ENCODE assay signal across 11 cellular contexts in the genomic region with DNA sequence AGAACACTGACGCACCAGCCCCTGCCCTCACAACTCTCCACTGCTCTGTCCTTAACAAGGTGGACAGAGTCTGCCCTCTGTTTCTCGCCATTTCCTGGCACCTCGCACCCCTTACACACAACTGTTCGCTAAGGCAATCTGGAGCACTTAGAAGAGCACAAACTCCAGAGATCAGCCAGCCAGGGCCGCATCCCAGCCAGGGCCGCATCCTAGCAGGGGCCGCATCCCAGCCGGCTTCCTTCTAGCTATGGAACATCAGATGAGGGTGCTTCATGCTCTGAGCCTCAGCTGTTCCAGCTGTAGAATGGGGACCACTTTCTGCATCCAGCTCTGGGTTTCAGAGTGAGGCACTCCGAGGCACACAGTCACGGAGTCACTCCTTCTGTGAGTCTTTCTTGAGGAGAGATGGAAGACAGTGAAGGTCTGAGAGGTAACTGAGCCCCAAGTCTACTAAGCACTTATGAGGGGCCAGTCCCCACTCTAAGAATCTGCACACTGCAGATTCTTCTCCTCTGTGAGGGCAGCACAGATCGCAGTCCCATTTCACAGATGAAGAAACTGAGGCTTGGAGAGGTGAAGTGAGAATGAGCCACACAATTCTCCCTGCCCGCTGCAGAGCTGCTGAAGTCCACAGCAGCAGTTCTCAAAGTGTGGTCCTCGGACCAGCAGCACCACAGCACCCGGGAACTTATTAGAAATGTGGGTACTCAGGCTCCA. TPM values are rescaled to one million over a fixed set of nuclear protein-coding genes. Genes with fewer than 3 reads are reported as not detected.
A peak's percentile ranks its signal among the peaks of the same experiment; 100 is the strongest.
DNase-seq lines count a peak whose midpoint lies in the region; ATAC-seq and TF ChIP-seq lines count a peak whose summit lies in the region.
"Had no signal": no experiment of that assay in that cellular context is flagged by ENCODE, and none has a peak within 500 bp of the region (broad histone marks: within the 10 kb centered on the region; RNA-seq: fewer than 3 reads in every experiment).

No MANE protein-coding gene starts in this region.

- H3K4me3 Mint-ChIP-seq in activated naive CD4-positive, alpha-beta T cell treated with anti-CD3 and anti-CD28 coated beads for 36 hours = peak overlapping the region; percentile 43
- peak overlapping the region; percentile 78 for H3K4me3 Mint-ChIP-seq in activated naive CD8-positive, alpha-beta T cell treated with anti-CD3 and anti-CD28 coated beads, Interleukin-2, amount 10 ng/mL, durations not matched to agents 7 days and 5 days
- H3K4me3 Mint-ChIP-seq in mesothelial cell of epicardium (no peak overlapping the region), type B pancreatic cell (peak overlapping the region; percentile 52)

- intact Hi-C loops in activated naive CD4-positive, alpha-beta T cell treated with anti-CD3 and anti-CD28 coated beads for 36 hours (cut with micrococcal nuclease) = no loop called here

- H3K27ac Mint-ChIP-seq in activated naive CD4-positive, alpha-beta T cell treated with anti-CD3 and anti-CD28 coated beads for 36 hours = peak overlapping the region; percentile 90
- peak overlapping the region; percentile 93 for H3K27ac Mint-ChIP-seq in activated naive CD8-positive, alpha-beta T cell treated with anti-CD3 and anti-CD28 coated beads, Interleukin-2, amount 10 ng/mL, durations not matched to agents 7 days and 5 days
- peak overlapping the region; percentile 47 for H3K27ac Mint-ChIP-seq in mesothelial cell of epicardium
- no peak overlapping the region for H3K27ac Mint-ChIP-seq in type B pancreatic cell
- H3K27ac Mint-ChIP-seq: progenitor cell of endocrine pancreas had no signal

- no peaks in the 10 kb centered on the region for H3K9me3 Mint-ChIP-seq in activated naive CD4-positive, alpha-beta T cell treated with anti-CD3 and anti-CD28 coated beads for 36 hours
- H3K9me3 Mint-ChIP-seq in activated naive CD8-positive, alpha-beta T cell treated with anti-CD3 and anti-CD28 coated beads, Interleukin-2, amount 10 ng/mL, durations not matched to agents 7 days and 5 days = no peaks in the 10 kb centered on the region
- no peaks in the 10 kb centered on the region for H3K9me3 Mint-ChIP-seq in mesothelial cell of epicardium
- no peaks in the 10 kb centered on the region for H3K9me3 Mint-ChIP-seq in type B pancreatic cell

- no peak for TF ChIP-seq CTCF in mesothelial cell of epicardium (IDR thresholded peaks at IDR 0.05; ENCODE audit: unreplicated experiment)
- no peak for TF ChIP-seq CTCF in type B pancreatic cell (conservative IDR thresholded peaks at IDR 0.05)

- POLR2A ChIA-PET in activated naive CD8-positive, alpha-beta T cell treated with anti-CD3 and anti-CD28 coated beads, Interleukin-2, amount 10 ng/mL, durations not matched to agents 7 days and 5 days (lab: Charles Lee) = interaction anchor here (0.6 to 7.1 kb wide), 10 partner anchors 11 to 83 kb away, joined by 3 to 105 read pairs (median 20); partner anchors contain the start of gene COTL1

- peaks cover 87% of the 10 kb centered on the region for H3K4me1 Mint-ChIP-seq in activated naive CD4-positive, alpha-beta T cell treated with anti-CD3 and anti-CD28 coated beads for 36 hours (ENCODE audit: low read depth)
- peaks cover 87% of the 10 kb centered on the region for H3K4me1 Mint-ChIP-seq in activated naive CD8-positive, alpha-beta T cell treated with anti-CD3 and anti-CD28 coated beads, Interleukin-2, amount 10 ng/mL, durations not matched to agents 7 days and 5 days
- H3K4me1 Mint-ChIP-seq in mesothelial cell of epicardium (peaks cover 35% of the 10 kb centered on the region), type B pancreatic cell (ENCODE audit: unreplicated experiment) (peaks cover 72% of the 10 kb centered on the region)

- no peak for ATAC-seq in activated naive CD8-positive, alpha-beta T cell treated with anti-CD3 and anti-CD28 coated beads, Interleukin-2, amount 10 ng/mL, durations not matched to agents 7 days and 5 days (ENCODE audit: low read depth)
- ATAC-seq in HG03135 (IDR thresholded peaks at IDR 0.05; ENCODE audit: unreplicated experiment) = no peak

- CTCF ChIA-PET in activated naive CD4-positive, alpha-beta T cell treated with anti-CD3 and anti-CD28 coated beads for 36 hours (lab: Charles Lee) = interaction anchor here (0.8 to 1.4 kb wide), 8 partner anchors 11 to 91 kb away, joined by 3 to 8 read pairs (median 3); no protein-coding TSS in a partner anchor

- H3K27me3 Mint-ChIP-seq in activated naive CD4-positive, alpha-beta T cell treated with anti-CD3 and anti-CD28 coated beads for 36 hours (ENCODE audit: low read depth) = no peaks in the 10 kb centered on the region
- no peaks in the 10 kb centered on the region for H3K27me3 Mint-ChIP-seq in activated naive CD8-positive, alpha-beta T cell treated with anti-CD3 and anti-CD28 coated beads, Interleukin-2, amount 10 ng/mL, durations not matched to agents 7 days and 5 days
- no peaks in the 10 kb centered on the region for H3K27me3 Mint-ChIP-seq in mesothelial cell of epicardium (ENCODE audit: low read depth)
- H3K27me3 Mint-ChIP-seq in type B pancreatic cell = no peaks in the 10 kb centered on the region
- H3K27me3 Mint-ChIP-seq: progenitor cell of endocrine pancreas had no signal

- peaks cover 32% of the 10 kb centered on the region for H3K36me3 Mint-ChIP-seq in activated naive CD4-positive, alpha-beta T cell treated with anti-CD3 and anti-CD28 coated beads for 36 hours (ENCODE audit: low read depth)
- peaks cover 49% of the 10 kb centered on the region for H3K36me3 Mint-ChIP-seq in activated naive CD8-positive, alpha-beta T cell treated with anti-CD3 and anti-CD28 coated beads, Interleukin-2, amount 10 ng/mL, durations not matched to agents 7 days and 5 days
- H3K36me3 Mint-ChIP-seq in mesothelial cell of epicardium = peaks cover 12% of the 10 kb centered on the region
- H3K36me3 Mint-ChIP-seq in type B pancreatic cell = peaks cover 12% of the 10 kb centered on the region

- no peak for DNase-seq in activated naive CD4-positive, alpha-beta T cell treated with anti-CD3 and anti-CD28 coated beads for 36 hours
- DNase-seq in activated naive CD4-positive, alpha-beta T cell treated with anti-CD3 and anti-CD28 coated beads, Interleukin-2, amount 50 U/mL, for 16 hours = no peak
- no peak for DNase-seq in activated naive CD8-positive, alpha-beta T cell treated with anti-CD3 and anti-CD28 coated beads, Interleukin-2, amount 10 ng/mL, durations not matched to agents 7 days and 5 days
- DNase-seq in mesothelial cell of epicardium (ENCODE audit: low spot score in 2 of 2, unreplicated experiment in 2 of 2) (no peak), type B pancreatic cell (ENCODE audit: extremely low spot score, unreplicated experiment) (no peak), NCI-H1694 treated with DMSO at 0.1 percent for 48 hours (lab: John Stamatoyannopoulos, UW) (no peak), epidermal melanocyte (ENCODE audit: insufficient read length, low spot score) (no peak)
- DNase-seq: NCI-H187 treated with DMSO at 0.1 percent for 48 hours; stimulated activated CD4-positive, alpha-beta T cell treated with anti-CD3 and anti-CD28 coated beads, Interleukin-4, amount 100 ng/mL, for 1 hour had no signal

RNA-seq across cellular contexts. Expression of gene COTL1, which starts 20.9 kb away (rescaled TPM):
- 100 to 1,000 TPM; 325 to 328 TPM for total RNA-seq in activated naive CD4-positive, alpha-beta T cell treated with anti-CD3 and anti-CD28 coated beads for 36 hours
- 100 to 1,000 TPM; 657 to 664 TPM for total RNA-seq in activated naive CD8-positive, alpha-beta T cell treated with anti-CD3 and anti-CD28 coated beads, Interleukin-2, amount 10 ng/mL, durations not matched to agents 7 days and 5 days
- total RNA-seq in mesothelial cell of epicardium = 106 to 116 TPM (median 106 TPM) in 3 replicates
- total RNA-seq in type B pancreatic cell (ENCODE audit: low replicate concordance) = 75.6 and 179 TPM in 2 replicates

RNA-seq across cellular contexts. Expression of gene KLHL36, which starts 51.4 kb away (rescaled TPM):
- total RNA-seq in activated naive CD4-positive, alpha-beta T cell treated with anti-CD3 and anti-CD28 coated beads for 36 hours = 10 to 100 TPM; 45.7 to 50.3 TPM
- 10 to 100 TPM; 66.8 to 72.6 TPM for total RNA-seq in activated naive CD8-positive, alpha-beta T cell treated with anti-CD3 and anti-CD28 coated beads, Interleukin-2, amount 10 ng/mL, durations not matched to agents 7 days and 5 days
- total RNA-seq in mesothelial cell of epicardium (44.9 to 51.6 TPM (median 46.9 TPM) in 3 replicates), type B pancreatic cell (ENCODE audit: low replicate concordance) (40.3 and 64.7 TPM in 2 replicates)
